In genomic region chr21:38671716-38672115, GRCh38 we compare ENCODE assay signal across 20 cellular contexts.
"Had no signal": no experiment of that assay in that cellular context is flagged by ENCODE, and none has a peak within 500 bp of the region (broad histone marks: within the 10 kb centered on the region; RNA-seq: fewer than 3 reads in every experiment).

No MANE protein-coding gene starts in this region.

- H3K9me3 Mint-ChIP-seq: endodermal cell; neural crest cell; stimulated activated naive CD8-positive, alpha-beta T cell treated with anti-CD3 and anti-CD28 coated beads, Interleukin-15, amount 100 ng/mL, for 72 hours had no signal

- H3K4me1 Mint-ChIP-seq: endodermal cell; stimulated activated naive CD8-positive, alpha-beta T cell treated with anti-CD3 and anti-CD28 coated beads, Interleukin-15, amount 100 ng/mL, for 72 hours had no signal

- H3K4me3 ChIP-seq: dorsolateral prefrontal cortex, heart right ventricle, lung, pancreas had no signal

- DNase-seq: activated CD4-positive, alpha-beta T cell treated with anti-CD3 and anti-CD28 coated beads, Interleukin-2, amount 50 U/mL, for 4 hours; activated CD4-positive, CD25-positive, alpha-beta regulatory T cell treated with anti-CD3 and anti-CD28 coated beads, Interleukin-2, amount 50 U/mL, for 72 hours; activated naive CD4-positive, alpha-beta T cell treated with Interleukin-2 at 50 U/mL for 16 hours; activated T-cell treated with anti-CD3 and anti-CD28 coated beads for 4 hours; brain microvascular endothelial cell; cerebellar nuclear complex; dorsolateral prefrontal cortex; endodermal cell; erythroblast; heart right ventricle; left colon; midbrain; pancreas; SK-N-SH; stimulated activated CD4-positive, alpha-beta T cell treated with anti-CD3 and anti-CD28 coated beads, Interleukin-1b, Interleukin-23, amount 100 ng/mL, for 48 hours; stimulated activated naive CD8-positive, alpha-beta T cell treated with anti-CD3 and anti-CD28 coated beads, Interleukin-15, amount 100 ng/mL, for 72 hours; T-helper 1 cell; T1000 had no signal

- H3K27ac Mint-ChIP-seq: endodermal cell; stimulated activated naive CD8-positive, alpha-beta T cell treated with anti-CD3 and anti-CD28 coated beads, Interleukin-15, amount 100 ng/mL, for 72 hours had no signal

- H3K4me3 Mint-ChIP-seq: endodermal cell; neural crest cell; stimulated activated naive CD8-positive, alpha-beta T cell treated with anti-CD3 and anti-CD28 coated beads, Interleukin-15, amount 100 ng/mL, for 72 hours had no signal
